1 cellular context compared by ENCODE assay signal in genomic region chr5:172187118-172188032, GRCh38.
TF ChIP-seq lines count a peak whose summit lies in the region.

No MANE protein-coding gene starts in this region.

TF ChIP-seq in K562, 482 proteins besides CTCF, POLR2A, EP300 and RAD21 (continued from another document and continues in another):
- TF ChIP-seq RREB1 (CRISPR knock-in tag; IDR thresholded peaks at IDR 0.05) (no peak), ZBTB11 (CRISPR knock-in tag; IDR thresholded peaks at IDR 0.05) (peak in 1 of 3 experiments; percentile 48; a peak in 2 of 6 replicates), ZBTB40 (IDR thresholded peaks at IDR 0.05) (peak; percentile 72), ZBTB40 (CRISPR knock-in tag; IDR thresholded peaks at IDR 0.05) (no peak), TFAP4 (CRISPR knock-in tag; IDR thresholded peaks at IDR 0.05; ENCODE audit: borderline replicate concordance) (no peak; the same call in 1 of the 2 replicates), CBX3 (IDR thresholded peaks at IDR 0.05; ENCODE audit: borderline replicate concordance in 1 of 2, low read length in 2 of 2) (no peak), DLX4 (CRISPR knock-in tag; IDR thresholded peaks at IDR 0.05) (no peak), HSF4 (CRISPR knock-in tag; IDR thresholded peaks at IDR 0.05; ENCODE audit: borderline replicate concordance) (no peak), SAP30 (IDR thresholded peaks at IDR 0.05; ENCODE audit: borderline replicate concordance, insufficient read depth, low read depth, low read length, poor library complexity, severe bottlenecking) (no peak), NCOA1 (IDR thresholded peaks at IDR 0.05; ENCODE audit: low read depth) (no peak), RBM34 (IDR thresholded peaks at IDR 0.05; ENCODE audit: borderline replicate concordance, insufficient read depth, low read length) (no peak), SMARCE1 (IDR thresholded peaks at IDR 0.05) (peak; percentile 60; the same call in 1 of the 2 replicates), ZNF124 (CRISPR knock-in tag; IDR thresholded peaks at IDR 0.05) (no peak), ZNF253 (CRISPR knock-in tag; conservative IDR thresholded peaks at IDR 0.05) (no peak), RBM22 (IDR thresholded peaks at IDR 0.05; ENCODE audit: low read depth, low read length, poor library complexity, severe bottlenecking) (no peak), FOSL1 (tag; conservative IDR thresholded peaks at IDR 0.05) (peak; percentile 57), BRD9 (IDR thresholded peaks at IDR 0.05; ENCODE audit: low read depth, partially characterized antibody) (no peak), KDM4B (IDR thresholded peaks at IDR 0.05; ENCODE audit: borderline replicate concordance in 2 of 2, low read depth in 1 of 2) (peak in 1 of 2 experiments; percentile 23; a peak in 1 of 4 replicates), ID3 (CRISPR knock-in tag; IDR thresholded peaks at IDR 0.05) (no peak), ID3 (tag; IDR thresholded peaks at IDR 0.05) (no peak), CBX5 (IDR thresholded peaks at IDR 0.05; ENCODE audit: borderline replicate concordance, low read depth) (no peak), CCNT2 (IDR thresholded peaks at IDR 0.05; ENCODE audit: borderline replicate concordance, extremely low read depth, insufficient read length, low read depth, low read length) (no peak), HDAC2 (IDR thresholded peaks at IDR 0.05) (0 out of 2 replicates have a peak, but pooled peaks have one; percentile 17), KDM1A (IDR thresholded peaks at IDR 0.05) (peak; percentile 62 to 75), SOX6 (IDR thresholded peaks at IDR 0.05) (no peak), CREM (IDR thresholded peaks at IDR 0.05; ENCODE audit: low read depth) (0 out of 2 replicates have a peak, but pooled peaks have one; percentile 21), ZNF121 (CRISPR knock-in tag; conservative IDR thresholded peaks at IDR 0.05) (no peak), CBFA2T3 (IDR thresholded peaks at IDR 0.05) (peak; percentile 40; the same call in 1 of the 2 replicates), PHF8 (IDR thresholded peaks at IDR 0.05; ENCODE audit: borderline replicate concordance, low read length) (no peak), PHF21A (IDR thresholded peaks at IDR 0.05; ENCODE audit: borderline replicate concordance, low read depth) (peak; percentile 81; the same call in 1 of the 2 replicates), NCOR1 (IDR thresholded peaks at IDR 0.05) (no peak), NKRF (IDR thresholded peaks at IDR 0.05; ENCODE audit: borderline replicate concordance) (peak; percentile 31; the same call in 1 of the 2 replicates), PHF20 (IDR thresholded peaks at IDR 0.05; ENCODE audit: partially characterized antibody) (peak; percentile 51)
